ENCODE assay signal across 17 cellular contexts in the genomic region with DNA sequence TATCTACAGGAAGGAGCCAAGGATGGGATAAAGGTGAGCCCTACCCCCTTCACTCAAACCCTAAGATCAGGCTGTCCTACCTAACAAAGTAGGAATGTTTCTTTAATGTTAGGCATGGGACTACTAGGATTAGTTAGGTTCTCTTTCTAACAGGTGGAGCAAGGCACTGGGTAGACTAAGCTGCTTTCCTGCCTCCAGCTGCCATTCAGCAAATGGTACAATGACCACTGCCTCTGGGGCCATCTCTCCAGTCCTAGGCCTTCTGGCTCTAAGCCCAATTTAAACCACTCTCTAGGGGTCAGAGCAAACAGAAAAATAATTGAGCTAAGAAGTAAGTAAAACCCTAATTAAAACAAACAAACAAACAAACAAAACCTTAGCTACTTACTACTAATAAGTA. TPM values are rescaled to one million over a fixed set of nuclear protein-coding genes. Genes with fewer than 3 reads are reported as not detected.
DNase-seq lines count a peak whose midpoint lies in the region; ATAC-seq and TF ChIP-seq lines count a peak whose summit lies in the region.
"Had no signal": no experiment of that assay in that cellular context is flagged by ENCODE, and none has a peak within 500 bp of the region (broad histone marks: within the 10 kb centered on the region; RNA-seq: fewer than 3 reads in every experiment).

No MANE protein-coding gene starts in this region.

- TF ChIP-seq POLR2A in gastrocnemius medialis (IDR thresholded peaks at IDR 0.05): no peak

- no peaks in the 10 kb centered on the region for H3K9me3 Mint-ChIP-seq in progenitor cell of endocrine pancreas (ENCODE audit: low read depth)
- H3K9me3 Mint-ChIP-seq: CD4-positive, alpha-beta T cell; GM23338 had no signal

- intact Hi-C loops in upper lobe of right lung (cut with DNase I): no loop called here
- intact Hi-C loops in gastrocnemius medialis (cut with DNase I; ENCODE audit: low total_unique reads): no loop called here

- H3K27ac Mint-ChIP-seq in progenitor cell of endocrine pancreas: peak overlapping the region; percentile 56
- H3K27ac Mint-ChIP-seq: B cell; CD4-positive, alpha-beta T cell; GM23338 had no signal

- H3K9me3 ChIP-seq in AG04450 (ENCODE audit: control insufficient read depth, insufficient read depth, low read length) (no peaks in the 10 kb centered on the region), WERI-Rb-1 (ENCODE audit: severe bottlenecking) (no peaks in the 10 kb centered on the region), upper lobe of right lung (no peaks in the 10 kb centered on the region), gastrocnemius medialis (no peaks in the 10 kb centered on the region)

- no peak for DNase-seq in AG04450 (ENCODE audit: low read depth, low spot score)
- DNase-seq in WERI-Rb-1: peak; percentile 79
- DNase-seq in myocyte (ENCODE audit: low read depth): peak; percentile 85
- DNase-seq in progenitor cell of endocrine pancreas (ENCODE audit: low spot score, unreplicated experiment): no peak
- no peak for DNase-seq in upper lobe of right lung
- DNase-seq in gastrocnemius medialis: no peak
- DNase-seq: 8988T; C1 segment of cervical spinal cord; Calu3; CD4-positive, alpha-beta T cell; DMS 273 treated with DMSO at 0.1 percent for 48 hours; DMS79; H7 had no signal

- H3K4me3 ChIP-seq in AG04450 (ENCODE audit: low read depth, low read length): no peak overlapping the region
- no peak overlapping the region for H3K4me3 ChIP-seq in WERI-Rb-1 (ENCODE audit: low read depth, low read length)
- H3K4me3 ChIP-seq in upper lobe of right lung: no peak overlapping the region
- no peak overlapping the region for H3K4me3 ChIP-seq in gastrocnemius medialis
- H3K4me3 ChIP-seq: GM12878, GM23338 had no signal

- H3K4me3 Mint-ChIP-seq in progenitor cell of endocrine pancreas (ENCODE audit: low read depth): no peak overlapping the region
- H3K4me3 Mint-ChIP-seq: B cell; CD4-positive, alpha-beta T cell; GM23338 had no signal

- ATAC-seq in upper lobe of right lung: no peak
- no peak for ATAC-seq in GM21390 (IDR thresholded peaks at IDR 0.05; ENCODE audit: unreplicated experiment)
- no peak for ATAC-seq in gastrocnemius medialis
- ATAC-seq: GM12878, GM23338 had no signal

- H3K27ac ChIP-seq in AG04450 (ENCODE audit: low read depth, low read length) (peak overlapping the region; percentile 13), WERI-Rb-1 (peak overlapping the region; percentile 35), upper lobe of right lung (no peak overlapping the region), gastrocnemius medialis (no peak overlapping the region)

- CTCF ChIA-PET in AG04450 (lab: Charles Lee): interaction anchor here (3.3 kb wide), 1 partner anchor 19 kb away, joined by 18 read pairs; no protein-coding TSS in a partner anchor

- POLR2A ChIA-PET in AG04450 (lab: Yijun Ruan, JAX): no interaction called here

- H3K27me3 Mint-ChIP-seq in progenitor cell of endocrine pancreas: no peaks in the 10 kb centered on the region
- H3K27me3 Mint-ChIP-seq: B cell; CD4-positive, alpha-beta T cell had no signal

- in situ Hi-C loops in gastrocnemius medialis (cut with MboI; ENCODE audit: low sequenced_read_pairs in 4 of 4): no loop called here

- peaks cover 41% of the 10 kb centered on the region for H3K36me3 Mint-ChIP-seq in progenitor cell of endocrine pancreas (ENCODE audit: insufficient read depth)

- no peak for TF ChIP-seq CTCF in AG04450 (IDR thresholded peaks at IDR 0.05; ENCODE audit: low read depth, low read length)
- TF ChIP-seq CTCF in WERI-Rb-1 (IDR thresholded peaks at IDR 0.05; ENCODE audit: low read depth, low read length): no peak
- no peak for TF ChIP-seq CTCF in progenitor cell of endocrine pancreas (IDR thresholded peaks at IDR 0.05; ENCODE audit: unreplicated experiment)
- no peak for TF ChIP-seq CTCF in upper lobe of right lung (IDR thresholded peaks at IDR 0.05)
- no peak for TF ChIP-seq CTCF in gastrocnemius medialis (IDR thresholded peaks at IDR 0.05 in 4 of 5, conservative IDR thresholded peaks at IDR 0.05 in 1 of 5)

- H3K27me3 ChIP-seq in AG04450 (ENCODE audit: control insufficient read depth, insufficient read depth, low read length) (no peaks in the 10 kb centered on the region), WERI-Rb-1 (ENCODE audit: insufficient read depth, low read depth, severe bottlenecking) (no peaks in the 10 kb centered on the region), upper lobe of right lung (no peaks in the 10 kb centered on the region), gastrocnemius medialis (no peaks in the 10 kb centered on the region)

- H3K36me3 ChIP-seq in WERI-Rb-1: peaks cover 96% of the 10 kb centered on the region
- H3K36me3 ChIP-seq in upper lobe of right lung: peaks cover 76% of the 10 kb centered on the region
- peaks cover 0 to 26% of the 10 kb centered on the region in 2 donors for H3K36me3 ChIP-seq in gastrocnemius medialis

- H3K4me1 Mint-ChIP-seq in progenitor cell of endocrine pancreas (ENCODE audit: low read depth): no peaks in the 10 kb centered on the region
- H3K4me1 Mint-ChIP-seq: B cell, GM23338 had no signal

- H3K4me1 ChIP-seq in upper lobe of right lung (no peaks in the 10 kb centered on the region), gastrocnemius medialis (no peaks in the 10 kb centered on the region)

RNA-seq across cellular contexts. Expression of a gene that starts 15.7 kb away (rescaled TPM):
- 55.5 and 57.9 TPM in 2 replicates for polyA plus RNA-seq in AG04450 (2011; rRNA removed)
- polyA minus RNA-seq in AG04450 (2011; rRNA and poly(A)+ RNA removed): 38.9 and 43.6 TPM in 2 replicates
- total RNA-seq in myocyte (25.3 and 25.5 TPM in 2 replicates), progenitor cell of endocrine pancreas (94.9 and 99.8 TPM in 2 replicates), upper lobe of right lung (44.5 TPM), gastrocnemius medialis (10 to 100 TPM in 2 of 4 donors, 1 to 10 TPM in 2; 7.2 to 16.3 (median 10.3) TPM)
- polyA plus RNA-seq in myocyte (2012): 34.5 TPM

Comparison
In these comparisons a context has a peak if more than half of its experiments do, and no peak if none do; other contexts are left out.
1. DNase-seq: peak in WERI-Rb-1 (single experiment) and myocyte (single experiment); none in AG04450 (single experiment), progenitor cell of endocrine pancreas (single experiment), upper lobe of right lung (single experiment) and gastrocnemius medialis (0 of 2).
2. H3K27ac ChIP-seq: peak in AG04450 (single experiment) and WERI-Rb-1 (single experiment); none in upper lobe of right lung (single experiment) and gastrocnemius medialis (0 of 4).